17 cellular contexts compared by ENCODE assay signal in the genomic region with DNA sequence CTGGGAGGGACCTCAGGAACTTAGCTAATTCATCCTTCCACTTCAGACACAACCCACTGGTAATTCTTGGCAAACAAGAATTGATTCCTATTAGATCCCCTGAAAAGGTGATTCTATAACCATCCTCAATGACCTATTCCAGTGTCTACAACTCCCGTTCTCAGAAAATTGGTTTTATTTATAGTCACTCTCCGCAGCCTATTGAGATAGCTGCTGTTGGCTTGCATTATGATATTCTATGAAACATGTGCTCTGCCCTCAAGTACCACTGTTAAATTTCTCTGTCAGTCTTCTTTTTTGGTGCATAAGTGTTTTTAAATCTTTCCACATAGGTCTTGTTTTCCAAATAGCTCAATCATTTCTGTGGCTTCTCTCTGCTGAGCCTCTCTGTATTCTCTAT.
A peak's percentile ranks its signal among the peaks of the same experiment; 100 is the strongest.
DNase-seq lines count a peak whose midpoint lies in the region; ATAC-seq and TF ChIP-seq lines count a peak whose summit lies in the region.
"Had no signal": no experiment of that assay in that cellular context is flagged by ENCODE, and none has a peak within 500 bp of the region (broad histone marks: within the 10 kb centered on the region; RNA-seq: fewer than 3 reads in every experiment).

No MANE protein-coding gene starts in this region.

- H3K9ac ChIP-seq in smooth muscle cell (ENCODE audit: low read depth) = no peak overlapping the region
- H3K9ac ChIP-seq: BLaER1 treated with 17β-estradiol and CSF1 and Interleukin-3, amounts not matched to agents 10 nM and 100 nM had no signal

- no peaks in the 10 kb centered on the region for H4K20me1 ChIP-seq in smooth muscle cell (ENCODE audit: low read depth)
- H4K20me1 ChIP-seq: BLaER1 treated with 17β-estradiol and CSF1 and Interleukin-3, amounts not matched to agents 10 nM and 100 nM had no signal

- ATAC-seq in Right ventricle myocardium superior (ENCODE audit: poor library complexity) (peak; percentile 58), left cardiac atrium (no peak), left ventricle myocardium superior (peak; percentile 61)
- ATAC-seq: A549; CD8-positive, alpha-beta T cell had no signal

- intact Hi-C loops in Right ventricle myocardium superior (cut with DNase I) (no loop called here), left cardiac atrium (cut with DNase I) (no loop called here), left ventricle myocardium superior (cut with micrococcal nuclease) (no loop called here), cardiac septum (cut with DNase I) (no loop called here)

- H2AFZ ChIP-seq in smooth muscle cell (ENCODE audit: low read depth) = no peak overlapping the region

- WGBS in smooth muscle cell (ENCODE audit: low lambda C conversion rate) = 100% methylated on average over 2 of the region's 2 CpGs

- H3K27me3 ChIP-seq in smooth muscle cell (ENCODE audit: low read depth) = no peaks in the 10 kb centered on the region
- H3K27me3 ChIP-seq: BLaER1 treated with 17β-estradiol and CSF1 and Interleukin-3, amounts not matched to agents 10 nM and 100 nM had no signal

- DNase-seq in Right ventricle myocardium superior (no peak), left cardiac atrium (no peak), left ventricle myocardium superior (no peak), cardiac septum (ENCODE audit: low spot score) (no peak), smooth muscle cell (lab: John Stamatoyannopoulos, UW; ENCODE audit: unreplicated experiment) (no peak)
- DNase-seq in stimulated activated CD4-positive, alpha-beta T cell treated with anti-CD3 and anti-CD28 coated beads, Interleukin-15, amount 100 ng/mL, for 24 hours = no peak
- DNase-seq: AML-193; Caco-2; Calu3; CD4-positive, alpha-beta T cell; CD8-positive, alpha-beta T cell; DMS79 treated with DMSO at 0.1 percent for 48 hours; GF-D8 had no signal

- peak overlapping the region; percentile 74 for H3K27ac ChIP-seq in smooth muscle cell (ENCODE audit: low read depth)
- H3K27ac ChIP-seq: 22Rv1, A549, C4-2B had no signal

- TF ChIP-seq CTCF in smooth muscle cell (IDR thresholded peaks at IDR 0.05; ENCODE audit: borderline replicate concordance, insufficient read depth, poor library complexity, severe bottlenecking) = no peak

- no peaks in the 10 kb centered on the region for H3K79me2 ChIP-seq in smooth muscle cell (ENCODE audit: low read depth)

- no peak overlapping the region for H3K4me2 ChIP-seq in smooth muscle cell
- H3K4me2 ChIP-seq: A549 had no signal

- no peak overlapping the region for H3K4me3 ChIP-seq in smooth muscle cell
- H3K4me3 ChIP-seq: A549; BLaER1 treated with 17β-estradiol and CSF1 and Interleukin-3, amounts not matched to agents 10 nM and 100 nM had no signal

- no peaks in the 10 kb centered on the region for H3K9me3 ChIP-seq in smooth muscle cell (replicated peaks; ENCODE audit: low read depth)
- H3K9me3 ChIP-seq: A549, Caco-2 had no signal

- no peaks in the 10 kb centered on the region for H3F3A ChIP-seq in smooth muscle cell (ENCODE audit: low read depth)

- no peaks in the 10 kb centered on the region for H3K36me3 ChIP-seq in smooth muscle cell (ENCODE audit: low read depth)

- no peaks in the 10 kb centered on the region for H3K4me1 ChIP-seq in smooth muscle cell (ENCODE audit: low read depth)
- H3K4me1 ChIP-seq: A549, Caco-2 had no signal

Comparison
In these comparisons a context has a peak if more than half of its experiments do, and no peak if none do; other contexts are left out.
1. ATAC-seq: peak in Right ventricle myocardium superior (single experiment) and left ventricle myocardium superior (single experiment); none in left cardiac atrium (0 of 2).